ENCODE assay signal across 1 cellular context in the genomic region with DNA sequence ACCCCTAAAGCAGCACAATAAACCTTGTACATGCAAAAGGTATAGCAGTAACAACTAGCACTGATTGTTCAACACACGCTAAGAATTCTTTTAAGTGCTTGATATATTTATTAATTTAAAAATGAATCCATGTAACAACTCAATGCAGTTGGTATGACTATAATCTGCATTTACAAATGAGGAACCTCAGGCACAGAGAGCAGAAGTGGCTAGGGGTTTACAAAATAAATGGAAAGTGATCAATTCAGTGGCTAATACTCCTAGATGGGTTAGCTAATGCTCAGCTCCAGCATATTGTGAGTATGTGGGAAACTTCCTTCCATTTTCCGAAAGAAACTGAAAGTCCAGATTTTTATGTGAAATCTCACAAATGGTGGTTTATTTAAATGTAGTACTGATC.
TF ChIP-seq lines count a peak whose summit lies in the region.

No MANE protein-coding gene starts in this region.

TF ChIP-seq in SK-N-SH treated with all-trans-retinoic acid at 6 μM for 48 hours, 23 proteins besides CTCF, POLR2A, EP300 and RAD21 (continued from another document):
- TF ChIP-seq POU6F1 (CRISPR knock-in tag; IDR thresholded peaks at IDR 0.05; ENCODE audit: borderline replicate concordance, low read depth), result no peak
- TF ChIP-seq RARB (CRISPR knock-in tag; IDR thresholded peaks at IDR 0.05), result no peak
- TF ChIP-seq, protein P1, sequence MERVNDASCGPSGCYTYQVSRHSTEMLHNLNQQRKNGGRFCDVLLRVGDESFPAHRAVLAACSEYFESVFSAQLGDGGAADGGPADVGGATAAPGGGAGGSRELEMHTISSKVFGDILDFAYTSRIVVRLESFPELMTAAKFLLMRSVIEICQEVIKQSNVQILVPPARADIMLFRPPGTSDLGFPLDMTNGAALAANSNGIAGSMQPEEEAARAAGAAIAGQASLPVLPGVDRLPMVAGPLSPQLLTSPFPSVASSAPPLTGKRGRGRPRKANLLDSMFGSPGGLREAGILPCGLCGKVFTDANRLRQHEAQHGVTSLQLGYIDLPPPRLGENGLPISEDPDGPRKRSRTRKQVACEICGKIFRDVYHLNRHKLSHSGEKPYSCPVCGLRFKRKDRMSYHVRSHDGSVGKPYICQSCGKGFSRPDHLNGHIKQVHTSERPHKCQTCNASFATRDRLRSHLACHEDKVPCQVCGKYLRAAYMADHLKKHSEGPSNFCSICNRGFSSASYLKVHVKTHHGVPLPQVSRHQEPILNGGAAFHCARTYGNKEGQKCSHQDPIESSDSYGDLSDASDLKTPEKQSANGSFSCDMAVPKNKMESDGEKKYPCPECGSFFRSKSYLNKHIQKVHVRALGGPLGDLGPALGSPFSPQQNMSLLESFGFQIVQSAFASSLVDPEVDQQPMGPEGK (CRISPR knock-in tag; IDR thresholded peaks at IDR 0.05; ENCODE audit: borderline replicate concordance), result no peak
